Comparison of ENCODE assay signal across 8 cellular contexts in genomic region chr17:58330997-58331814, GRCh38. TPM values are rescaled to one million over a fixed set of nuclear protein-coding genes. Genes with fewer than 3 reads are reported as not detected.
DNase-seq lines count a peak whose midpoint lies in the region; ATAC-seq, FAIRE-seq and TF ChIP-seq lines count a peak whose summit lies in the region.

No MANE protein-coding gene starts in this region.

- no peaks in the 10 kb centered on the region for H3K9me3 Mint-ChIP-seq in activated CD4-positive, alpha-beta T cell treated with anti-CD3 and anti-CD28 coated beads, Interleukin-2, amount 10 ng/mL, durations not matched to agents 7 days and 5 days

- H3K36me3 Mint-ChIP-seq in activated CD4-positive, alpha-beta T cell treated with anti-CD3 and anti-CD28 coated beads, Interleukin-2, amount 10 ng/mL, durations not matched to agents 7 days and 5 days (ENCODE audit: low read depth): peaks cover 46% of the 10 kb centered on the region

- H3K27me3 ChIP-seq in esophagus (ENCODE audit: control insufficient read depth in 1 of 2, insufficient read depth in 2 of 2, low read length in 2 of 2): no peaks in the 10 kb centered on the region
- H3K27me3 ChIP-seq in spleen (replicated peaks in 1 of 7): peaks cover 0 to 8% (median 0%) of the 10 kb centered on the region in 7 donors

- WGBS in esophagus, 2 donors: 73 to 78% methylated on average over 22 to 23 of the region's 23 CpGs
- WGBS in spleen, 5 donors: 17 to 37% (median 27%) methylated on average over 23 of the region's 23 CpGs

- H3K4me1 ChIP-seq in esophagus (ENCODE audit: control insufficient read depth in 2 of 2, insufficient read depth in 2 of 2, low read length in 1 of 2) (peaks cover 2 to 4% of the 10 kb centered on the region in 2 donors), spleen (peaks cover 11 to 83% (median 66%) of the 10 kb centered on the region in 6 donors)

- POLR2A ChIA-PET in activated CD4-positive, alpha-beta T cell treated with anti-CD3 and anti-CD28 coated beads, Interleukin-2, amount 10 ng/mL, durations not matched to agents 7 days and 5 days (lab: Charles Lee): interaction anchor here (0.7 to 9.1 kb wide), 3 partner anchors 13 to 68 kb away, joined by 3 to 244 read pairs (median 30); partner anchors contain the start of gene SUPT4H1

- H3K36me3 ChIP-seq in esophagus (ENCODE audit: control insufficient read depth in 2 of 2, insufficient read depth in 2 of 2, low read length in 1 of 2) (no peaks in the 10 kb centered on the region), spleen (peaks cover 0 to 24% (median 10%) of the 10 kb centered on the region in 6 donors)

- no peak for FAIRE-seq in H54 (lab: Jason Lieb, UNC)

- peak overlapping the region; percentile 93 for H3K4me3 Mint-ChIP-seq in activated CD4-positive, alpha-beta T cell treated with anti-CD3 and anti-CD28 coated beads, Interleukin-2, amount 10 ng/mL, durations not matched to agents 7 days and 5 days

- no peak for ATAC-seq in HG02981 (IDR thresholded peaks at IDR 0.05; ENCODE audit: unreplicated experiment)

- DNase-seq in HT1080 (ENCODE audit: low read depth) (peak; percentile 82), spleen (peak; percentile 94), GM19240 (ENCODE audit: insufficient read length, low spot score) (no peak), H54 (ENCODE audit: insufficient read length, low spot score) (no peak), GM03348 (ENCODE audit: low spot score) (no peak)
- DNase-seq in activated CD4-positive, alpha-beta T cell treated with anti-CD3 and anti-CD28 coated beads, Interleukin-2, amount 10 ng/mL, durations not matched to agents 7 days and 5 days: peak; percentile 80

- TF ChIP-seq CTCF in spleen (IDR thresholded peaks at IDR 0.05 in 8 of 11, conservative IDR thresholded peaks at IDR 0.05 in 3 of 11): no peak

- peaks cover under 1% of the 10 kb centered on the region for H3K27me3 Mint-ChIP-seq in activated CD4-positive, alpha-beta T cell treated with anti-CD3 and anti-CD28 coated beads, Interleukin-2, amount 10 ng/mL, durations not matched to agents 7 days and 5 days

- H3K27ac ChIP-seq in esophagus (ENCODE audit: low read depth in 2 of 2, low read length in 1 of 2) (peak overlapping the region; percentile 22 to 63), spleen (peak overlapping the region; percentile 36 to 100 (median 99))

- H3K9me3 ChIP-seq in esophagus (ENCODE audit: control insufficient read depth in 2 of 2, insufficient read depth in 1 of 2, low read depth in 1 of 2, low read length in 1 of 2) (no peaks in the 10 kb centered on the region), spleen (no peaks in the 10 kb centered on the region)

- CTCF ChIA-PET in activated CD4-positive, alpha-beta T cell treated with anti-CD3 and anti-CD28 coated beads, Interleukin-2, amount 10 ng/mL, durations not matched to agents 7 days and 5 days (lab: Charles Lee): interaction anchor here (1.0 to 1.3 kb wide), 3 partner anchors 21 to 86 kb away, joined by 3 to 6 read pairs (median 5); partner anchors contain the start of genes RNF43 and SUPT4H1

- intact Hi-C loops in spleen (cut with DNase I; ENCODE audit: low total_unique reads): no loop called here

- TF ChIP-seq POLR2A in spleen (IDR thresholded peaks at IDR 0.05) (peak in 1 of 3 donors; percentile 39), H54 (IDR thresholded peaks at IDR 0.05; ENCODE audit: low read depth, low read length) (no peak)

- H3K4me1 Mint-ChIP-seq in activated CD4-positive, alpha-beta T cell treated with anti-CD3 and anti-CD28 coated beads, Interleukin-2, amount 10 ng/mL, durations not matched to agents 7 days and 5 days: peaks cover 35% of the 10 kb centered on the region

- H3K4me3 ChIP-seq in esophagus (ENCODE audit: low read depth in 1 of 2, low read length in 2 of 2) (peak overlapping the region; percentile 44 to 59), spleen (peak overlapping the region; percentile 90 to 100 (median 96))

- H3K27ac Mint-ChIP-seq in activated CD4-positive, alpha-beta T cell treated with anti-CD3 and anti-CD28 coated beads, Interleukin-2, amount 10 ng/mL, durations not matched to agents 7 days and 5 days: peak overlapping the region; percentile 99

RNA-seq across cellular contexts. Expression of gene TSPOAP1, which starts 2.6 kb away (rescaled TPM):
- 1.8 and 2.3 TPM in 2 replicates for total RNA-seq in HT1080 (2014; rRNA removed; shearing (Covaris generic))
- polyA plus RNA-seq in HT1080 (2015; cell fraction: cytosol; rRNA removed): 1.2 and 1.6 TPM in 2 replicates
- polyA plus RNA-seq in HT1080 (2015; cell fraction: nucleus; rRNA removed): 29.4 and 30.8 TPM in 2 replicates
- total RNA-seq in activated CD4-positive, alpha-beta T cell treated with anti-CD3 and anti-CD28 coated beads, Interleukin-2, amount 10 ng/mL, durations not matched to agents 7 days and 5 days: 10 to 100 TPM; 44.1 to 57.5 TPM
- polyA plus RNA-seq in esophagus (10 to 100 TPM in 1 of 2 donors, 1 to 10 TPM in 1; 7.3 to 14.9 TPM), spleen (10 to 100 TPM; 11.5 to 26.5 (median 24.3) TPM)
- 10 to 100 TPM; 14.1 to 31.8 (median 18.5) TPM for total RNA-seq in spleen

RNA-seq across cellular contexts. Expression of gene SUPT4H1, which starts 20.8 kb away (rescaled TPM):
- total RNA-seq in HT1080 (2014; rRNA removed; shearing (Covaris generic)): 157 and 168 TPM in 2 replicates
- polyA plus RNA-seq in HT1080 (2015; cell fraction: cytosol; rRNA removed): 111 and 127 TPM in 2 replicates
- 62.2 and 69.3 TPM in 2 replicates for polyA plus RNA-seq in HT1080 (2015; cell fraction: nucleus; rRNA removed)
- 10 to 100 TPM; 66.1 to 69.0 TPM for total RNA-seq in activated CD4-positive, alpha-beta T cell treated with anti-CD3 and anti-CD28 coated beads, Interleukin-2, amount 10 ng/mL, durations not matched to agents 7 days and 5 days
- polyA plus RNA-seq in esophagus: 10 to 100 TPM; 39.9 to 80.8 TPM
- total RNA-seq in spleen: 10 to 100 TPM; 37.8 to 80.5 (median 64.0) TPM
- polyA plus RNA-seq in spleen: 100 to 1,000 TPM in 2 of 3 donors, 10 to 100 TPM in 1; 77.0 to 106 (median 104) TPM

RNA-seq across cellular contexts. Expression of gene MPO, which starts 50.5 kb away (rescaled TPM):
- total RNA-seq in HT1080 (2014; rRNA removed; shearing (Covaris generic)): not detected in 2 replicates
- not detected in 2 replicates for polyA plus RNA-seq in HT1080 (2015; cell fraction: cytosol; rRNA removed)
- polyA plus RNA-seq in HT1080 (2015; cell fraction: nucleus; rRNA removed): not detected in 2 replicates
- total RNA-seq in activated CD4-positive, alpha-beta T cell treated with anti-CD3 and anti-CD28 coated beads, Interleukin-2, amount 10 ng/mL, durations not matched to agents 7 days and 5 days: not detected
- polyA plus RNA-seq in esophagus (under 1 TPM in 1 of 2 donors, not detected in 1; 0.02 TPM), spleen (1 to 10 TPM in 2 of 3 donors, under 1 TPM in 1; 0.52 to 2.2 (median 2.0) TPM)
- 10 to 100 TPM in 5 of 7 donors, 1 to 10 TPM in 2; 5.8 to 75.7 (median 15.2) TPM for total RNA-seq in spleen

Comparison
In these comparisons a context has a peak if more than half of its experiments do, and no peak if none do; other contexts are left out.
1. DNase-seq: peak in HT1080 (single experiment), activated CD4-positive, alpha-beta T cell treated with anti-CD3 and anti-CD28 coated beads, Interleukin-2, amount 10 ng/mL, durations not matched to agents 7 days and 5 days (single experiment) and spleen (single experiment); none in GM19240 (single experiment), H54 (single experiment) and GM03348 (single experiment).